In the genomic region with DNA sequence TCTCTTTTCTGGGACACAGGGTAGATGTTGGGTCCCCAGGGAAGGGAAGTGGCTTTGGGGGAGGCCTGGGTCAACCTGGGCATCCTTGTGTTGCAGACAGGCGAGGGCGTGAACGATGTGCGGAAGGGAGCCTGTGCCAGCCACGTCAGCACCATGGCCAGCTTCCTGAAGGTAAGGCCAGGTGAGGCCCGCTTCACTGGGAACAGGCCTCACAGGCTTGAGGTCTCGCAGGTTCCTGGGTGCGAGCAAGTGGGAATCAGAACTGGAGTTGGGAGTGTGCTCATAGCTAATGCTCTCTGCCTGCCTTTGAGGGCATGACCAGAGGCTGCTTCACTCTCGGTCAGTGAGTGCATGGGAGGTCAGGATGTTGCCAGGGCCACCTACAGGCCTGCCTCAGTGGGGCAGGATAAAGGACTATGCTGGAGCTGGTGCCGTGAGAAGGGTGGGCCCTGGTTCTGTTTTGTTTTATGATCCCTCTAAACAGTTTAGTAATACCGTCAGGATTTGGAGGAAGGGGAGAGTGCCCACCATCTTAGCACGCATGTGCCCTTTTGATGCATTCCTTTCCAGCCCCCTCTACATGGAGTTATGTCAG, we compare ENCODE assay signal across 1 cellular context.
TF ChIP-seq lines count a peak whose summit lies in the region.

No MANE protein-coding gene starts in this region.

TF ChIP-seq in HCT116, 20 proteins besides CTCF, POLR2A, EP300 and RAD21 (continued from another document):
- TF ChIP-seq, protein P1, sequence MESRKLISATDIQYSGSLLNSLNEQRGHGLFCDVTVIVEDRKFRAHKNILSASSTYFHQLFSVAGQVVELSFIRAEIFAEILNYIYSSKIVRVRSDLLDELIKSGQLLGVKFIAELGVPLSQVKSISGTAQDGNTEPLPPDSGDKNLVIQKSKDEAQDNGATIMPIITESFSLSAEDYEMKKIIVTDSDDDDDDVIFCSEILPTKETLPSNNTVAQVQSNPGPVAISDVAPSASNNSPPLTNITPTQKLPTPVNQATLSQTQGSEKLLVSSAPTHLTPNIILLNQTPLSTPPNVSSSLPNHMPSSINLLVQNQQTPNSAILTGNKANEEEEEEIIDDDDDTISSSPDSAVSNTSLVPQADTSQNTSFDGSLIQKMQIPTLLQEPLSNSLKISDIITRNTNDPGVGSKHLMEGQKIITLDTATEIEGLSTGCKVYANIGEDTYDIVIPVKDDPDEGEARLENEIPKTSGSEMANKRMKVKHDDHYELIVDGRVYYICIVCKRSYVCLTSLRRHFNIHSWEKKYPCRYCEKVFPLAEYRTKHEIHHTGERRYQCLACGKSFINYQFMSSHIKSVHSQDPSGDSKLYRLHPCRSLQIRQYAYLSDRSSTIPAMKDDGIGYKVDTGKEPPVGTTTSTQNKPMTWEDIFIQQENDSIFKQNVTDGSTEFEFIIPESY (IDR thresholded peaks at IDR 0.05; ENCODE audit: extremely low read depth, insufficient replicate concordance, low read length): no peak
- TF ChIP-seq EZH2phosphoT487 (IDR thresholded peaks at IDR 0.05; ENCODE audit: borderline replicate concordance): no peak
- TF ChIP-seq FOSL1 (IDR thresholded peaks at IDR 0.05; ENCODE audit: low read depth): no peak
